In genomic region chr1:119861547-119861946, GRCh38 we compare ENCODE assay signal across 28 cellular contexts. TPM values are rescaled to one million over a fixed set of nuclear protein-coding genes. Genes with fewer than 3 reads are reported as not detected.
"Had no signal": no experiment of that assay in that cellular context is flagged by ENCODE, and none has a peak within 500 bp of the region (broad histone marks: within the 10 kb centered on the region; RNA-seq: fewer than 3 reads in every experiment).

No MANE protein-coding gene starts in this region.

- H3K9me3 Mint-ChIP-seq: activated CD4-positive, alpha-beta T cell treated with anti-CD3 and anti-CD28 coated beads, Interleukin-2, amount 10 ng/mL, durations not matched to agents 24 days and 14 days; activated naive CD4-positive, alpha-beta T cell treated with anti-CD3 and anti-CD28 coated beads, Interleukin-2, amount 50 U/mL, for 72 hours; activated T-cell treated with anti-CD3 and anti-CD28 coated beads, Interleukin-2, amount 50 U/mL, for 24 hours; activated T-helper 1 cell treated with anti-CD3 and anti-CD28 coated beads, Interleukin-12 subunit alpha, Interleukin-12 subunit beta, Interleukin-2, Interleukin-4 antibody, amounts not matched to agents 30 ng/mL and 10 ng/mL and 1 ng/mL, durations not matched to agents 14 hours and 24 hours and 36 hours; T-helper 1 cell treated with Interleukin-12 subunit alpha and Interleukin-12 subunit beta and Interleukin-4 antibody, amounts not matched to agents 30 μg/mL and 1 μg/mL, for 36 hours; WTC11 had no signal

- ATAC-seq: activated CD8-positive, alpha-beta memory T cell treated with anti-CD3 and anti-CD28 coated beads, Interleukin-2, amount 10 ng/mL, durations not matched to agents 7 days and 5 days; activated naive CD4-positive, alpha-beta T cell treated with anti-CD3 and anti-CD28 coated beads, Interleukin-2, amount 50 U/mL, for 72 hours; WTC11 had no signal

- H3K9me3 ChIP-seq: MG63 had no signal

- H3K36me3 ChIP-seq: brain microvascular endothelial cell, cardiac muscle cell, MG63 had no signal

- H3K27me3 ChIP-seq: brain microvascular endothelial cell, MG63 had no signal

- H3K4me3 Mint-ChIP-seq: activated CD4-positive, alpha-beta T cell treated with anti-CD3 and anti-CD28 coated beads, Interleukin-2, amount 10 ng/mL, durations not matched to agents 24 days and 14 days; activated CD8-positive, alpha-beta memory T cell treated with anti-CD3 and anti-CD28 coated beads, Interleukin-2, amount 10 ng/mL, durations not matched to agents 7 days and 5 days; activated T-cell treated with anti-CD3 and anti-CD28 coated beads, Interleukin-2, amount 50 U/mL, for 24 hours; activated T-helper 1 cell treated with anti-CD3 and anti-CD28 coated beads, Interleukin-12 subunit alpha, Interleukin-12 subunit beta, Interleukin-2, Interleukin-4 antibody, amounts not matched to agents 30 ng/mL and 10 ng/mL and 1 ng/mL, durations not matched to agents 14 hours and 24 hours and 36 hours; T-helper 1 cell treated with Interleukin-12 subunit alpha and Interleukin-12 subunit beta and Interleukin-4 antibody, amounts not matched to agents 30 μg/mL and 1 μg/mL, for 36 hours; WTC11 had no signal

- DNase-seq: activated CD4-positive, alpha-beta T cell treated with anti-CD3 and anti-CD28 coated beads for 1 hour; activated CD4-positive, alpha-beta T cell treated with anti-CD3 and anti-CD28 coated beads, Interleukin-2, amount 10 ng/mL, durations not matched to agents 24 days and 14 days; activated CD4-positive, alpha-beta T cell treated with anti-CD3 and anti-CD28 coated beads, Interleukin-2, amount 50 U/mL, for 48 hours; activated CD8-positive, alpha-beta memory T cell treated with anti-CD3 and anti-CD28 coated beads, Interleukin-2, amount 10 ng/mL, durations not matched to agents 7 days and 5 days; activated effector memory CD4-positive, alpha-beta T cell treated with Interleukin-2 at 50 U/mL for 16 hours; activated naive CD4-positive, alpha-beta T cell treated with Interleukin-2 at 50 U/mL for 16 hours; activated T-cell treated with anti-CD3 and anti-CD28 coated beads, Interleukin-2, amount 50 U/mL, for 24 hours; brain microvascular endothelial cell; KG1; MG63; MV-4-11; NCI-H1092 treated with DMSO at 0.1 percent for 48 hours; NCI-H1417 treated with DMSO at 0.1 percent for 48 hours; NCI-H187; NCI-H2081; NCI-H446; NCI-H524; NCI-H748 treated with DMSO at 0.1 percent for 48 hours; PC-9; SHP77 treated with DMSO at 0.1 percent for 48 hours had no signal

- H3K27ac ChIP-seq: brain microvascular endothelial cell, cardiac muscle cell, PC-9 had no signal

- H3K4me3 ChIP-seq: cardiac muscle cell, MG63, PC-9 had no signal

- H3K27ac Mint-ChIP-seq: activated CD4-positive, alpha-beta T cell treated with anti-CD3 and anti-CD28 coated beads, Interleukin-2, amount 10 ng/mL, durations not matched to agents 24 days and 14 days; activated CD8-positive, alpha-beta memory T cell treated with anti-CD3 and anti-CD28 coated beads, Interleukin-2, amount 10 ng/mL, durations not matched to agents 7 days and 5 days; activated naive CD4-positive, alpha-beta T cell treated with anti-CD3 and anti-CD28 coated beads, Interleukin-2, amount 50 U/mL, for 72 hours; activated T-cell treated with anti-CD3 and anti-CD28 coated beads, Interleukin-2, amount 50 U/mL, for 24 hours; activated T-helper 1 cell treated with anti-CD3 and anti-CD28 coated beads, Interleukin-12 subunit alpha, Interleukin-12 subunit beta, Interleukin-2, Interleukin-4 antibody, amounts not matched to agents 30 ng/mL and 10 ng/mL and 1 ng/mL, durations not matched to agents 14 hours and 24 hours and 36 hours; T-helper 1 cell treated with Interleukin-12 subunit alpha and Interleukin-12 subunit beta and Interleukin-4 antibody, amounts not matched to agents 30 μg/mL and 1 μg/mL, for 36 hours; WTC11 had no signal

- H3K4me1 Mint-ChIP-seq: WTC11 had no signal

- H3K36me3 Mint-ChIP-seq: activated CD8-positive, alpha-beta memory T cell treated with anti-CD3 and anti-CD28 coated beads, Interleukin-2, amount 10 ng/mL, durations not matched to agents 7 days and 5 days; activated naive CD4-positive, alpha-beta T cell treated with anti-CD3 and anti-CD28 coated beads, Interleukin-2, amount 50 U/mL, for 72 hours; WTC11 had no signal

RNA-seq across cellular contexts. Expression of gene ADAM30, which starts 34.8 kb away (rescaled TPM):
- total RNA-seq: activated CD4-positive, alpha-beta T cell treated with anti-CD3 and anti-CD28 coated beads, Interleukin-2, amount 10 ng/mL, durations not matched to agents 24 days and 14 days; activated CD8-positive, alpha-beta memory T cell treated with anti-CD3 and anti-CD28 coated beads, Interleukin-2, amount 10 ng/mL, durations not matched to agents 7 days and 5 days; activated naive CD4-positive, alpha-beta T cell treated with anti-CD3 and anti-CD28 coated beads, Interleukin-2, amount 50 U/mL, for 72 hours; activated T-helper 1 cell treated with anti-CD3 and anti-CD28 coated beads, Interleukin-12 subunit alpha, Interleukin-12 subunit beta, Interleukin-2, Interleukin-4 antibody, amounts not matched to agents 30 ng/mL and 10 ng/mL and 1 ng/mL, durations not matched to agents 14 hours and 24 hours and 36 hours; cardiac muscle cell; LHCN-M2; PC-9; SK-MEL-5; WTC11 had no signal
- polyA plus RNA-seq: adipose tissue, cardiac muscle cell had no signal

RNA-seq across cellular contexts. Expression of gene REG4, which starts 50.3 kb away (rescaled TPM):
- total RNA-seq: cardiac muscle cell, LHCN-M2, PC-9, SK-MEL-5 had no signal
- polyA plus RNA-seq: cardiac muscle cell had no signal
